ENCODE assay signal across 8 cellular contexts in genomic region chr7:112940314-112940732, GRCh38.
DNase-seq lines count a peak whose midpoint lies in the region; ATAC-seq and TF ChIP-seq lines count a peak whose summit lies in the region.

No MANE protein-coding gene starts in this region.

- peaks cover 6% of the 10 kb centered on the region for H3K36me3 Mint-ChIP-seq in T-helper 1 cell treated with Interleukin-12 subunit alpha and Interleukin-12 subunit beta and Interleukin-4 antibody, amounts not matched to agents 30 μg/mL and 1 μg/mL, for 36 hours (ENCODE audit: low read depth)
- H3K36me3 Mint-ChIP-seq in activated B cell treated with CpG ODN at 0.5 μM for 24 hours (ENCODE audit: low read depth), result peaks cover 16% of the 10 kb centered on the region

- peaks cover 36% of the 10 kb centered on the region for H4K20me1 ChIP-seq in smooth muscle cell (ENCODE audit: low read depth)

- no peaks in the 10 kb centered on the region for H3K27me3 ChIP-seq in right atrium auricular region
- H3K27me3 ChIP-seq in smooth muscle cell (ENCODE audit: low read depth), result no peaks in the 10 kb centered on the region

- peak overlapping the region; percentile 91 for H2AFZ ChIP-seq in smooth muscle cell (ENCODE audit: low read depth)

- no peak for DNase-seq in T-helper 1 cell
- no peak for DNase-seq in activated B cell treated with CpG ODN at 0.5 μM for 24 hours
- DNase-seq in right atrium auricular region (ENCODE audit: low spot score), result no peak
- no peak for DNase-seq in smooth muscle cell (lab: John Stamatoyannopoulos, UW; ENCODE audit: unreplicated experiment)
- DNase-seq in GM10266 (ENCODE audit: extremely low spot score), result no peak
- DNase-seq in posterior vena cava (ENCODE audit: low spot score), result no peak

- no peaks in the 10 kb centered on the region for H3F3A ChIP-seq in smooth muscle cell (ENCODE audit: low read depth)

- peaks cover 4% of the 10 kb centered on the region for H3K9me3 Mint-ChIP-seq in T-helper 1 cell treated with Interleukin-12 subunit alpha and Interleukin-12 subunit beta and Interleukin-4 antibody, amounts not matched to agents 30 μg/mL and 1 μg/mL, for 36 hours
- no peaks in the 10 kb centered on the region for H3K9me3 Mint-ChIP-seq in activated B cell treated with CpG ODN at 0.5 μM for 24 hours

- H3K9me3 ChIP-seq in right atrium auricular region (no peaks in the 10 kb centered on the region), smooth muscle cell (replicated peaks; ENCODE audit: low read depth) (no peaks in the 10 kb centered on the region)

- peaks cover 5% of the 10 kb centered on the region for H3K27me3 Mint-ChIP-seq in T-helper 1 cell treated with Interleukin-12 subunit alpha and Interleukin-12 subunit beta and Interleukin-4 antibody, amounts not matched to agents 30 μg/mL and 1 μg/mL, for 36 hours (ENCODE audit: low read depth)
- peaks cover 3% of the 10 kb centered on the region for H3K27me3 Mint-ChIP-seq in activated B cell treated with CpG ODN at 0.5 μM for 24 hours

- H3K4me3 ChIP-seq in right atrium auricular region (peak overlapping the region; percentile 49 to 92), smooth muscle cell (peak overlapping the region; percentile 82)

- peak overlapping the region; percentile 92 for H3K27ac Mint-ChIP-seq in T-helper 1 cell treated with Interleukin-12 subunit alpha and Interleukin-12 subunit beta and Interleukin-4 antibody, amounts not matched to agents 30 μg/mL and 1 μg/mL, for 36 hours
- H3K27ac Mint-ChIP-seq in activated B cell treated with CpG ODN at 0.5 μM for 24 hours, result peak overlapping the region; percentile 97

- intact Hi-C loops in activated B cell treated with CpG ODN at 0.5 μM for 24 hours (cut with micrococcal nuclease), result loop anchor here (1.0 kb wide), 3 partner anchors 42 to 1379 kb away; partner anchors contain the start of gene SMIM30
- intact Hi-C loops in posterior vena cava (cut with DNase I), result no loop called here

- peak overlapping the region; percentile 85 for H3K4me2 ChIP-seq in smooth muscle cell

- H3K4me1 ChIP-seq in right atrium auricular region (peaks cover 0 to 31% of the 10 kb centered on the region in 2 donors), smooth muscle cell (ENCODE audit: low read depth) (peaks cover 14% of the 10 kb centered on the region)

- CTCF ChIA-PET in activated B cell treated with CpG ODN at 0.5 μM for 24 hours (lab: Charles Lee), result no interaction called here

- peak overlapping the region; percentile 70 for H3K9ac ChIP-seq in smooth muscle cell (ENCODE audit: low read depth)

- H3K27ac ChIP-seq in right atrium auricular region (peak overlapping the region; percentile 75 to 88), smooth muscle cell (ENCODE audit: low read depth) (peak overlapping the region; percentile 73)

- TF ChIP-seq CTCF in activated B cell treated with CpG ODN at 0.5 μM for 24 hours (IDR thresholded peaks at IDR 0.05) (no peak), right atrium auricular region (IDR thresholded peaks at IDR 0.05) (no peak), smooth muscle cell (IDR thresholded peaks at IDR 0.05; ENCODE audit: borderline replicate concordance, insufficient read depth, poor library complexity, severe bottlenecking) (no peak), GM10266 (IDR thresholded peaks at IDR 0.05; ENCODE audit: control insufficient read depth, insufficient read depth, low read depth, missing control alignments) (no peak)

- H3K79me2 ChIP-seq in smooth muscle cell (ENCODE audit: low read depth), result peaks cover 41% of the 10 kb centered on the region

- peak overlapping the region; percentile 88 for H3K4me3 Mint-ChIP-seq in T-helper 1 cell treated with Interleukin-12 subunit alpha and Interleukin-12 subunit beta and Interleukin-4 antibody, amounts not matched to agents 30 μg/mL and 1 μg/mL, for 36 hours
- peak overlapping the region; percentile 99 for H3K4me3 Mint-ChIP-seq in activated B cell treated with CpG ODN at 0.5 μM for 24 hours

- ATAC-seq in HG03039 (IDR thresholded peaks at IDR 0.05; ENCODE audit: unreplicated experiment) (peak; percentile 34), activated B cell treated with CpG ODN at 0.5 μM for 24 hours (ENCODE audit: low read depth) (no peak)

- H3K4me1 Mint-ChIP-seq in T-helper 1 cell treated with Interleukin-12 subunit alpha and Interleukin-12 subunit beta and Interleukin-4 antibody, amounts not matched to agents 30 μg/mL and 1 μg/mL, for 36 hours (ENCODE audit: low read depth), result peaks cover 31% of the 10 kb centered on the region
- H3K4me1 Mint-ChIP-seq in activated B cell treated with CpG ODN at 0.5 μM for 24 hours, result peaks cover 45% of the 10 kb centered on the region

- POLR2A ChIA-PET in activated B cell treated with CpG ODN at 0.5 μM for 24 hours (lab: Charles Lee), result interaction anchor here (0.8 to 2.0 kb wide), 7 partner anchors 44 to 490 kb away, joined by 3 to 17 read pairs (median 4); partner anchors contain the start of genes IFRD1 and TMEM168

- WGBS in smooth muscle cell (ENCODE audit: low lambda C conversion rate), result 26% methylated on average over 8 of the region's 8 CpGs

- H3K36me3 ChIP-seq in right atrium auricular region, result no peaks in the 10 kb centered on the region
- no peaks in the 10 kb centered on the region for H3K36me3 ChIP-seq in smooth muscle cell (ENCODE audit: low read depth)
